Comparison of ENCODE assay signal across 9 cellular contexts in genomic region chr14:103594265-103594664, GRCh38. TPM values are rescaled to one million over a fixed set of nuclear protein-coding genes. Genes with fewer than 3 reads are reported as not detected.
DNase-seq lines count a peak whose midpoint lies in the region; ATAC-seq and TF ChIP-seq lines count a peak whose summit lies in the region.
"Had no signal": no experiment of that assay in that cellular context is flagged by ENCODE, and none has a peak within 500 bp of the region (broad histone marks: within the 10 kb centered on the region; RNA-seq: fewer than 3 reads in every experiment).

No MANE protein-coding gene starts in this region.

- peaks cover 22% of the 10 kb centered on the region for H3K36me3 Mint-ChIP-seq in brain

- no peaks in the 10 kb centered on the region for H3K27me3 ChIP-seq in A673 (replicated peaks; ENCODE audit: insufficient read depth, low read depth, low read length, poor library complexity)
- no peaks in the 10 kb centered on the region for H3K27me3 ChIP-seq in layer of hippocampus (ENCODE audit: control insufficient read depth, insufficient read depth, low read length)
- no peaks in the 10 kb centered on the region for H3K27me3 ChIP-seq in effector memory CD4-positive, alpha-beta T cell (replicated peaks; ENCODE audit: control insufficient read depth, insufficient read depth, low read length, poor library complexity, severe bottlenecking)

- H3K9me3 Mint-ChIP-seq in brain, result peaks cover 0 to 2% (median 0%) of the 10 kb centered on the region in 5 experiments

- H3K4me1 ChIP-seq in A673 (ENCODE audit: insufficient read depth, low read length, poor library complexity, severe bottlenecking), result peaks cover 19% of the 10 kb centered on the region
- H3K4me1 ChIP-seq in effector memory CD4-positive, alpha-beta T cell (ENCODE audit: control insufficient read depth, insufficient read depth, low read length, poor library complexity, severe bottlenecking), result no peaks in the 10 kb centered on the region

- peaks cover 4% of the 10 kb centered on the region for H3K36me3 ChIP-seq in A673 (ENCODE audit: insufficient read depth, low read length, poor library complexity, severe bottlenecking)
- H3K36me3 ChIP-seq in effector memory CD4-positive, alpha-beta T cell (ENCODE audit: control insufficient read depth, insufficient read depth, low read length), result peaks cover 6% of the 10 kb centered on the region

- H3K4me3 Mint-ChIP-seq in brain, result peak overlapping the region; percentile 45 to 75 (median 73)

- intact Hi-C loops in A673 (cut with micrococcal nuclease; ENCODE audit: unreplicated experiment), result no loop called here

- DNase-seq in A673 (ENCODE audit: low spot score) (peak; percentile 71), NCI-H146 treated with DMSO at 0.1 percent for 48 hours (lab: John Stamatoyannopoulos, UW; ENCODE audit: unreplicated experiment) (peak; percentile 28), LoVo (ENCODE audit: low spot score) (no peak)
- no peak for DNase-seq in effector memory CD4-positive, alpha-beta T cell
- DNase-seq: DND-41 had no signal

- H3K27ac ChIP-seq in A673 (ENCODE audit: low read depth, low read length, poor library complexity, severe bottlenecking) (peak overlapping the region; percentile 71), layer of hippocampus (ENCODE audit: low read depth, low read length) (peak overlapping the region; percentile 93)
- no peak overlapping the region for H3K27ac ChIP-seq in effector memory CD4-positive, alpha-beta T cell (ENCODE audit: insufficient read depth, low read length, poor library complexity, severe bottlenecking)

- POLR2A ChIA-PET in A673 (lab: Charles Lee; ENCODE audit: low non-redundant PET), result interaction anchor here (0.7 kb wide), 1 partner anchor 37 kb away, joined by 4 read pairs; no protein-coding TSS in a partner anchor

- H3K4me1 Mint-ChIP-seq in brain, result peaks cover 42% of the 10 kb centered on the region

- CTCF ChIA-PET in A673 (lab: Charles Lee), result no interaction called here

- no TSS peak for BruUV-seq in A673 (replicated peaks; lab: Mats Ljungman, UMichigan)

- no peak for TF ChIP-seq CTCF in A673 (conservative IDR thresholded peaks at IDR 0.05; ENCODE audit: low read depth, low read length)
- TF ChIP-seq CTCF in brain (conservative IDR thresholded peaks at IDR 0.05), result no peak

- H3K4me3 ChIP-seq in A673 (ENCODE audit: low read depth, low read length, poor library complexity, severe bottlenecking), result no peak overlapping the region
- no peak overlapping the region for H3K4me3 ChIP-seq in effector memory CD4-positive, alpha-beta T cell (ENCODE audit: insufficient read depth, low read depth, low read length, poor library complexity, severe bottlenecking)

- H3K27ac Mint-ChIP-seq in brain, result peak overlapping the region; percentile 97 to 100 (median 99)

- H3K9me3 ChIP-seq in A673 (ENCODE audit: low read depth, low read length, poor library complexity, severe bottlenecking), result no peaks in the 10 kb centered on the region
- no peaks in the 10 kb centered on the region for H3K9me3 ChIP-seq in effector memory CD4-positive, alpha-beta T cell (ENCODE audit: control insufficient read depth, low read length)

- peaks cover 3% of the 10 kb centered on the region for H3K27me3 Mint-ChIP-seq in brain

- ATAC-seq in HG02623 (IDR thresholded peaks at IDR 0.05; ENCODE audit: unreplicated experiment) (no peak), GM21528 (IDR thresholded peaks at IDR 0.05; ENCODE audit: low FRiP score, unreplicated experiment) (no peak)

RNA-seq across cellular contexts. Expression of gene COA8, which starts 31.5 kb away (rescaled TPM):
- total RNA-seq in A673 (2021), result 48.6 and 51.0 TPM in 2 replicates
- polyA plus RNA-seq in brain (ENCODE audit: insufficient read depth, low read depth, low replicate concordance), result 83.6 TPM

RNA-seq across cellular contexts. Expression of gene BAG5, which starts 31.8 kb away (rescaled TPM):
- total RNA-seq in A673 (2021), result 35.4 and 39.8 TPM in 2 replicates
- 19.6 TPM for polyA plus RNA-seq in brain (ENCODE audit: insufficient read depth, low read depth, low replicate concordance)

RNA-seq across cellular contexts. Expression of gene KLC1, which starts 34.7 kb away (rescaled TPM):
- total RNA-seq in A673 (2021), result 163 and 171 TPM in 2 replicates
- 186 TPM for polyA plus RNA-seq in brain (ENCODE audit: insufficient read depth, low read depth, low replicate concordance)

Comparison
In these comparisons a context has a peak if more than half of its experiments do, and no peak if none do; other contexts are left out.
1. DNase-seq: peak in A673 (single experiment) and NCI-H146 treated with DMSO at 0.1 percent for 48 hours (single experiment); none in LoVo (single experiment) and effector memory CD4-positive, alpha-beta T cell (0 of 3).